In the genomic region with DNA sequence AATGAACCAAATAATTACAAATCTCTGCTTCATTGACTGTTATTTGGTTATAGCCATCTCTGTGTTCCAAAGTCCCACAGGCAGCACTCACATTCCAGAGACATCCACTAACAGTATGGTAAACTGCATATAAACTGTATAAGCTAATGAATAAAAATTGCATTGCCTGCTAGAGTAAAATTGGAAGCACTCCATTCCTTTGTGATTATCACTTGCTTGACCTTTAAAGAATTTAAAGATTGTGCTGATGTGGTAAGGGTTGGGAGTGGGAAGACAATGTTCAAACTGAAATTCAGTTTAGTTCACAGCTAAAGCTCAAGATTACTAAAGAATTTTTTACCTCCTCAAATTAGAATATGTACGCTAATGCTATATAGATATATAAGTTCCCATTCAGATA, we compare ENCODE assay signal across 27 cellular contexts.
"Had no signal": no experiment of that assay in that cellular context is flagged by ENCODE, and none has a peak within 500 bp of the region (broad histone marks: within the 10 kb centered on the region; RNA-seq: fewer than 3 reads in every experiment).

No MANE protein-coding gene starts in this region.

- H3K27me3 ChIP-seq: colonic mucosa, pancreas, right lobe of liver had no signal

- H3K36me3 ChIP-seq: colonic mucosa, esophagus squamous epithelium, left ventricle myocardium inferior, pancreas, right lobe of liver, stomach, suprapubic skin, tibial nerve, WERI-Rb-1 had no signal

- H3K9me3 ChIP-seq: colonic mucosa, esophagus squamous epithelium, left ventricle myocardium inferior, pancreas, psoas muscle, right lobe of liver, stomach, suprapubic skin, tibial nerve had no signal

- DNase-seq: activated CD4-positive, alpha-beta T cell treated with anti-CD3 and anti-CD28 coated beads, Interleukin-2, amount 10 ng/mL, durations not matched to agents 7 days and 5 days; activated CD4-positive, CD25-positive, alpha-beta regulatory T cell treated with anti-CD3 and anti-CD28 coated beads, Interleukin-2, amount 50 U/mL, for 72 hours; activated CD8-positive, alpha-beta memory T cell treated with anti-CD3 and anti-CD28 coated beads, Interleukin-2, amount 10 ng/mL, durations not matched to agents 7 days and 5 days; activated CD8-positive, alpha-beta T cell treated with anti-CD3 and anti-CD28 coated beads for 36 hours; activated gamma-delta T cell; activated naive CD4-positive, alpha-beta T cell treated with anti-CD3 and anti-CD28 coated beads, Interleukin-2, amount 50 U/mL, for 16 hours; activated naive CD8-positive, alpha-beta T cell treated with anti-CD3 and anti-CD28 coated beads, Interleukin-2, amount 50 U/mL, for 24 hours; activated T-cell treated with anti-CD3 and anti-CD28 coated beads for 4 hours; aorta; colonic mucosa; dorsolateral prefrontal cortex; effector memory CD8-positive, alpha-beta T cell; esophagus squamous epithelium; immature natural killer cell; kidney glomerular epithelial cell; left ventricle myocardium inferior; nephron progenitor cell; pancreas; psoas muscle; right lobe of liver; small intestine; stimulated activated CD4-positive, alpha-beta T cell treated with anti-CD3 and anti-CD28 coated beads, Interleukin-15, amount 100 ng/mL, for 24 hours; stomach; T-helper 1 cell; WERI-Rb-1 had no signal

- H3K27ac ChIP-seq: colonic mucosa, dorsolateral prefrontal cortex, esophagus squamous epithelium, left ventricle myocardium inferior, pancreas, psoas muscle, right lobe of liver, stomach, suprapubic skin, tibial nerve, WERI-Rb-1 had no signal

- H3K4me3 ChIP-seq: colonic mucosa, dorsolateral prefrontal cortex, esophagus squamous epithelium, left ventricle myocardium inferior, pancreas, psoas muscle, right lobe of liver, stomach, suprapubic skin, tibial nerve had no signal

- H3K4me1 ChIP-seq: colonic mucosa, esophagus squamous epithelium, left ventricle myocardium inferior, pancreas, psoas muscle, stomach, suprapubic skin, tibial nerve had no signal
